Comparison of ENCODE assay signal across 9 cellular contexts in the genomic region with DNA sequence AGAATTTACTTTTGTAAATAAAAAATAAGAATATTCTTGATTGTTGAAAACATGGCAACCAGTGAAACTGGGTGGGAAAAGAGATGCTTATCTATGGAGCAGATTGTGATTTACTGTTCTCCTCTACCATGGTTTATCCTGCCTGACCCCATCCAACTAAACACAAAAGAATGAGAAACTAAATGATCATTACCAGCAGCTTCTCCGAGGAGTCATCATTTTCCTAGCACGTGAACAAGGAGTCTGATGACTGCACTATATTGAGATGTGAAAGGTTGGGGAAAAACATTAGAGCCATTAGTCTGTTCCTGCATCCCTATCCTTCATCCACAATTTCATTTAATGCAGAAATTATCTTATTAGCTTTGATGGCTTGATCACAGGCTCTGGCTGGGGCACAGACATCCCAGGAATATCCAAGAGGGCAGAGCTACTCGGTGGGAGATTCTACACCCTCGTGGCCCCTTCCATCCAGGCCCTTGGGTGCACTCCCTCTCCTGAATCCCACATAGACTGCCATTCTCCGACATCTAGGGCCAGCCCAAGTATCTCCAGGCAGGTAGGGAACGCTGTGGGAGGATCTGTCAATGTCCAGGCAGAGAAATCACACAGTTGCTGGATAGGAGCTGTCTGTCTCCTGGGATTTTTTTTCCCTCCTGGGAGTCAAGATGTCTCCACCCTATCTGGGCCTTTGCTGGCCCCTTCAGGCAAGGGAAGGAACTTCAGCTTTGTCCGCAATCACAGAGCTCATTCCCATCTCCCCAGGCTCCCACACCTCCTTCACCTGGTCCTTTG. TPM values are rescaled to one million over a fixed set of nuclear protein-coding genes. Genes with fewer than 3 reads are reported as not detected.
DNase-seq lines count a peak whose midpoint lies in the region; ATAC-seq and TF ChIP-seq lines count a peak whose summit lies in the region.
"Had no signal": no experiment of that assay in that cellular context is flagged by ENCODE, and none has a peak within 500 bp of the region (broad histone marks: within the 10 kb centered on the region; RNA-seq: fewer than 3 reads in every experiment).

No MANE protein-coding gene starts in this region.

- peak; percentile 69 for TF ChIP-seq CTCF in DND-41 (IDR thresholded peaks at IDR 0.05; ENCODE audit: borderline replicate concordance, extremely low read depth, low read length, poor library complexity, severe bottlenecking)
- peak; percentile 95 for TF ChIP-seq CTCF in HL-60 (IDR thresholded peaks at IDR 0.05; ENCODE audit: insufficient read depth, low read length)
- TF ChIP-seq CTCF in OCI-LY7 (conservative IDR thresholded peaks at IDR 0.05; ENCODE audit: low read length), result peak; percentile 74

- no peak overlapping the region for H3K4me2 ChIP-seq in DND-41 (ENCODE audit: insufficient read depth, low read length)
- H3K4me2 ChIP-seq in OCI-LY7 (ENCODE audit: low read length), result no peak overlapping the region

- H3K27ac ChIP-seq in DND-41 (ENCODE audit: low read length) (no peak overlapping the region), HL-60 (replicated peaks) (no peak overlapping the region), OCI-LY7 (ENCODE audit: low read depth, low read length, poor library complexity, severe bottlenecking) (no peak overlapping the region)

- H3K9ac ChIP-seq in DND-41 (ENCODE audit: low read depth, low read length), result no peak overlapping the region

- H3K4me1 Mint-ChIP-seq in activated CD8-positive, alpha-beta memory T cell treated with anti-CD3 and anti-CD28 coated beads, Interleukin-2, amount 10 ng/mL, durations not matched to agents 7 days and 5 days, result peaks cover 2% of the 10 kb centered on the region
- H3K4me1 Mint-ChIP-seq: activated B cell treated with CpG ODN at 0.5 μM for 24 hours had no signal

- ATAC-seq in DND-41 (ENCODE audit: insufficient read depth, low read depth), result peak; percentile 56; the same call in 1 of the 3 replicates
- ATAC-seq in HG02981 (IDR thresholded peaks at IDR 0.05; ENCODE audit: unreplicated experiment), result no peak
- ATAC-seq in HG02840 (IDR thresholded peaks at IDR 0.05; ENCODE audit: low FRiP score, unreplicated experiment), result no peak
- no peak for ATAC-seq in activated CD8-positive, alpha-beta memory T cell treated with anti-CD3 and anti-CD28 coated beads, Interleukin-2, amount 10 ng/mL, durations not matched to agents 7 days and 5 days

- peak; percentile 28 for DNase-seq in DND-41
- DNase-seq in HL-60 (ENCODE audit: low read depth in 1 of 2, low spot score in 1 of 2), result peak in 1 of 2 experiments; percentile 18
- DNase-seq in OCI-LY7 (ENCODE audit: low spot score), result peak; percentile 19
- peak; percentile 63 for DNase-seq in ecto neural progenitor cell (ENCODE audit: low spot score)
- peak; percentile 78 for DNase-seq in myocyte (ENCODE audit: low read depth)
- DNase-seq in activated CD8-positive, alpha-beta memory T cell treated with anti-CD3 and anti-CD28 coated beads, Interleukin-2, amount 10 ng/mL, durations not matched to agents 7 days and 5 days, result no peak
- DNase-seq: activated B cell treated with CpG ODN at 0.5 μM for 24 hours had no signal

- intact Hi-C loops in OCI-LY7 (cut with micrococcal nuclease; ENCODE audit: unreplicated experiment), result no loop called here

- no peaks in the 10 kb centered on the region for H3K36me3 Mint-ChIP-seq in activated CD8-positive, alpha-beta memory T cell treated with anti-CD3 and anti-CD28 coated beads, Interleukin-2, amount 10 ng/mL, durations not matched to agents 7 days and 5 days

- H3K27me3 Mint-ChIP-seq in activated CD8-positive, alpha-beta memory T cell treated with anti-CD3 and anti-CD28 coated beads, Interleukin-2, amount 10 ng/mL, durations not matched to agents 7 days and 5 days, result peaks cover 19% of the 10 kb centered on the region

- no peaks in the 10 kb centered on the region for H3K9me3 ChIP-seq in DND-41 (ENCODE audit: insufficient read depth, low read length, severe bottlenecking)
- no peaks in the 10 kb centered on the region for H3K9me3 ChIP-seq in OCI-LY7 (ENCODE audit: low read length)

- H3K4me3 Mint-ChIP-seq in activated CD8-positive, alpha-beta memory T cell treated with anti-CD3 and anti-CD28 coated beads, Interleukin-2, amount 10 ng/mL, durations not matched to agents 7 days and 5 days, result no peak overlapping the region
- H3K4me3 Mint-ChIP-seq: activated B cell treated with CpG ODN at 0.5 μM for 24 hours had no signal

- no TSS peak for BruUV-seq in OCI-LY7 (replicated peaks; lab: Mats Ljungman, UMichigan)

- H3K27ac Mint-ChIP-seq in activated CD8-positive, alpha-beta memory T cell treated with anti-CD3 and anti-CD28 coated beads, Interleukin-2, amount 10 ng/mL, durations not matched to agents 7 days and 5 days, result no peak overlapping the region
- H3K27ac Mint-ChIP-seq: activated B cell treated with CpG ODN at 0.5 μM for 24 hours had no signal

- no peak overlapping the region for H3K4me3 ChIP-seq in DND-41 (ENCODE audit: low read depth in 1 of 2, low read length in 2 of 2)
- no peak overlapping the region for H3K4me3 ChIP-seq in HL-60 (replicated peaks; ENCODE audit: insufficient read depth, low read length)
- no peak overlapping the region for H3K4me3 ChIP-seq in OCI-LY7 (ENCODE audit: low read depth, low read length, poor library complexity, severe bottlenecking)

- H3K36me3 ChIP-seq in DND-41 (ENCODE audit: insufficient read depth, low read length) (no peaks in the 10 kb centered on the region), OCI-LY7 (ENCODE audit: insufficient read depth, low read length) (no peaks in the 10 kb centered on the region)

- H4K20me1 ChIP-seq in DND-41 (ENCODE audit: insufficient read depth, low read length), result no peaks in the 10 kb centered on the region
- no peaks in the 10 kb centered on the region for H4K20me1 ChIP-seq in OCI-LY7 (ENCODE audit: insufficient read depth, low read length)

- H3K27me3 ChIP-seq in DND-41 (ENCODE audit: insufficient read depth, low read length, poor library complexity), result peaks cover 4% of the 10 kb centered on the region
- no peaks in the 10 kb centered on the region for H3K27me3 ChIP-seq in HL-60 (ENCODE audit: insufficient read depth, poor library complexity, severe bottlenecking)

- H3K79me2 ChIP-seq in DND-41 (ENCODE audit: insufficient read depth, low read length) (no peaks in the 10 kb centered on the region), OCI-LY7 (ENCODE audit: insufficient read depth, low read depth, low read length) (no peaks in the 10 kb centered on the region)

- no peaks in the 10 kb centered on the region for H3K9me2 ChIP-seq in OCI-LY7 (ENCODE audit: insufficient read depth, low read length)

- peak overlapping the region; percentile 51; the same call in 1 of the 2 replicates for H2AFZ ChIP-seq in DND-41 (ENCODE audit: low read depth, low read length)
- no peak overlapping the region for H2AFZ ChIP-seq in OCI-LY7 (ENCODE audit: low read length)

- no peaks in the 10 kb centered on the region for H3K4me1 ChIP-seq in DND-41 (ENCODE audit: insufficient read depth, low read length)
- no peaks in the 10 kb centered on the region for H3K4me1 ChIP-seq in OCI-LY7 (ENCODE audit: insufficient read depth, low read length, poor library complexity, severe bottlenecking)

- CTCF ChIA-PET in OCI-LY7 (lab: Charles Lee; ENCODE audit: unreplicated experiment), result interaction anchor here (1.0 kb wide), 1 partner anchor 278 kb away, joined by 4 read pairs; no protein-coding TSS in a partner anchor
- CTCF ChIA-PET in activated CD8-positive, alpha-beta memory T cell treated with anti-CD3 and anti-CD28 coated beads, Interleukin-2, amount 10 ng/mL, durations not matched to agents 7 days and 5 days (lab: Charles Lee), result interaction anchor here (0.6 to 2.2 kb wide), 13 partner anchors 11 to 321 kb away, joined by 3 to 36 read pairs (median 3); no protein-coding TSS in a partner anchor

- H3K9me3 Mint-ChIP-seq in activated CD8-positive, alpha-beta memory T cell treated with anti-CD3 and anti-CD28 coated beads, Interleukin-2, amount 10 ng/mL, durations not matched to agents 7 days and 5 days (ENCODE audit: low read depth), result no peaks in the 10 kb centered on the region
- H3K9me3 Mint-ChIP-seq: activated B cell treated with CpG ODN at 0.5 μM for 24 hours had no signal

- POLR2A ChIA-PET in OCI-LY7 (lab: Charles Lee), result interaction anchor here (0.6 kb wide), 1 partner anchor 318 kb away, joined by 3 read pairs; no protein-coding TSS in a partner anchor

RNA-seq across cellular contexts. Expression of a gene that starts 43.3 kb away (rescaled TPM):
- 18.5 and 18.7 TPM in 2 replicates for total RNA-seq in OCI-LY7 (2014; rRNA removed; shearing (Covaris generic))
- total RNA-seq in OCI-LY7 (2022), result 18.8 and 19.6 TPM in 2 replicates
- total RNA-seq in myocyte, result 26.2 and 28.9 TPM in 2 replicates
- polyA plus RNA-seq in myocyte (2012), result 32.0 TPM
- 10 to 100 TPM; 15.5 to 20.7 TPM for total RNA-seq in activated CD8-positive, alpha-beta memory T cell treated with anti-CD3 and anti-CD28 coated beads, Interleukin-2, amount 10 ng/mL, durations not matched to agents 7 days and 5 days
